Comparison of ENCODE assay signal across 9 cellular contexts in genomic region chr1:30763654-30764248, GRCh38. TPM values are rescaled to one million over a fixed set of nuclear protein-coding genes. Genes with fewer than 3 reads are reported as not detected.
DNase-seq lines count a peak whose midpoint lies in the region; ATAC-seq and TF ChIP-seq lines count a peak whose summit lies in the region.
"Had no signal": no experiment of that assay in that cellular context is flagged by ENCODE, and none has a peak within 500 bp of the region (broad histone marks: within the 10 kb centered on the region; RNA-seq: fewer than 3 reads in every experiment).

No MANE protein-coding gene starts in this region.

- H3K9me3 ChIP-seq in CD4-positive, alpha-beta T cell (ENCODE audit: control insufficient read depth, low read length) = no peaks in the 10 kb centered on the region
- H3K9me3 ChIP-seq in psoas muscle = no peaks in the 10 kb centered on the region

- H3K27ac ChIP-seq in CD4-positive, alpha-beta T cell (ENCODE audit: low read depth, low read length) = no peak overlapping the region
- H3K27ac ChIP-seq in psoas muscle = peak overlapping the region; percentile 71
- H3K27ac ChIP-seq: VCaP had no signal

- DNase-seq in CD4-positive, alpha-beta T cell = no peak
- DNase-seq in SHP77 (lab: John Stamatoyannopoulos, UW) = peak; percentile 80 to 88
- DNase-seq in foreskin fibroblast = peak; percentile 34 to 54
- peak in 1 of 2 donors; percentile 78 for DNase-seq in psoas muscle
- no peak for DNase-seq in SKM-1 (lab: John Stamatoyannopoulos, UW; ENCODE audit: unreplicated experiment)
- DNase-seq in NCI-H2196 treated with DMSO at 0.1 percent for 48 hours (lab: John Stamatoyannopoulos, UW; ENCODE audit: unreplicated experiment) = no peak

- peak overlapping the region; percentile 66 for H3K27ac Mint-ChIP-seq in CD4-positive, alpha-beta T cell

- H3K36me3 Mint-ChIP-seq in CD4-positive, alpha-beta T cell (ENCODE audit: low read depth) = no peaks in the 10 kb centered on the region

- ATAC-seq in CD4-positive, alpha-beta T cell (ENCODE audit: poor library complexity) = no peak
- ATAC-seq in psoas muscle (peak; percentile 83 to 92 (median 88)), HG03196 (IDR thresholded peaks at IDR 0.05; ENCODE audit: unreplicated experiment) (no peak), GM18517 (IDR thresholded peaks at IDR 0.05; ENCODE audit: unreplicated experiment) (no peak)

- no peaks in the 10 kb centered on the region for H3K9me3 Mint-ChIP-seq in CD4-positive, alpha-beta T cell

- 38 to 60% (median 47%) methylated on average over 10 of the region's 10 CpGs for WGBS in psoas muscle, 3 donors

- no peak overlapping the region for H3K4me3 ChIP-seq in foreskin fibroblast (ENCODE audit: low read depth in 1 of 2, low read length in 2 of 2)
- H3K4me3 ChIP-seq in psoas muscle = no peak overlapping the region

- CTCF ChIA-PET in CD4-positive, alpha-beta T cell (lab: Charles Lee) = interaction anchor here (0.6 to 0.9 kb wide), 2 partner anchors 20 to 31 kb away, joined by 3 read pairs; no protein-coding TSS in a partner anchor

- POLR2A ChIA-PET in CD4-positive, alpha-beta T cell (lab: Charles Lee) = interaction anchor here (13.4 kb wide), 1 partner anchor 17 kb away, joined by 457 read pairs; no protein-coding TSS in a partner anchor

- no peak for TF ChIP-seq CTCF in CD4-positive, alpha-beta T cell (IDR thresholded peaks at IDR 0.05)
- no peak for TF ChIP-seq CTCF in foreskin fibroblast (IDR thresholded peaks at IDR 0.05; ENCODE audit: low read depth, low read length)
- no peak for TF ChIP-seq CTCF in psoas muscle (IDR thresholded peaks at IDR 0.05)

- peaks cover 79% of the 10 kb centered on the region for H3K4me1 Mint-ChIP-seq in CD4-positive, alpha-beta T cell (ENCODE audit: low read depth)

- H3K36me3 ChIP-seq in psoas muscle (ENCODE audit: insufficient read depth in 1 of 2, low read depth in 1 of 2) = no peaks in the 10 kb centered on the region

- H3K4me1 ChIP-seq in psoas muscle = peaks cover 10% of the 10 kb centered on the region

- H3K4me3 Mint-ChIP-seq in CD4-positive, alpha-beta T cell = no peak overlapping the region

- no peaks in the 10 kb centered on the region for H3K27me3 ChIP-seq in CD4-positive, alpha-beta T cell (ENCODE audit: control insufficient read depth, insufficient read depth, low read length)
- H3K27me3 ChIP-seq in psoas muscle (ENCODE audit: insufficient read depth in 3 of 3, low read length in 2 of 3) = no peaks in the 10 kb centered on the region

- no peaks in the 10 kb centered on the region for H3K27me3 Mint-ChIP-seq in CD4-positive, alpha-beta T cell

- intact Hi-C loops in CD4-positive, alpha-beta T cell (cut with DNase I, micrococcal nuclease) = no loop called here
- intact Hi-C loops in psoas muscle (cut with DNase I) = loop anchor here in 1 of 2 donors (2.0 kb wide), 1 partner anchor 19 kb away; no protein-coding TSS in a partner anchor

RNA-seq across cellular contexts. Expression of gene LAPTM5, which starts 6.2 kb away (rescaled TPM):
- 100 to 1,000 TPM; 625 to 642 TPM for total RNA-seq in CD4-positive, alpha-beta T cell
- total RNA-seq in psoas muscle = 10 to 100 TPM in 3 of 4 donors, 1 to 10 TPM in 1; 8.2 to 14.4 (median 13.7) TPM
- 10 to 100 TPM in 1 of 3 donors, 1 to 10 TPM in 2; 3.0 to 14.5 (median 4.3) TPM for polyA plus RNA-seq in psoas muscle

RNA-seq across cellular contexts. Expression of gene MATN1, which starts 40.4 kb away (rescaled TPM):
- 1 to 10 TPM; 2.5 to 2.7 TPM for total RNA-seq in CD4-positive, alpha-beta T cell
- not detected for total RNA-seq in psoas muscle
- polyA plus RNA-seq in psoas muscle = under 1 TPM; 0.03 to 0.07 (median 0.04) TPM

Comparison
In these comparisons a context has a peak if more than half of its experiments do, and no peak if none do; other contexts are left out.
1. ATAC-seq: peak in psoas muscle (4 of 4); none in CD4-positive, alpha-beta T cell (single experiment), HG03196 (single experiment) and GM18517 (single experiment).
2. DNase-seq: peak in SHP77 (2 of 2) and foreskin fibroblast (2 of 2); none in CD4-positive, alpha-beta T cell (0 of 10), SKM-1 (single experiment) and NCI-H2196 treated with DMSO at 0.1 percent for 48 hours (single experiment).
3. RNA of gene LAPTM5, which starts 6.2 kb away (total RNA-seq): 625 to 642 TPM in CD4-positive, alpha-beta T cell; 8.2 to 14.4 TPM in psoas muscle; every median in the first group is over 10 times any median in the second.